In genomic region chr15:43799209-43799944, GRCh38 we compare ENCODE assay signal across 9 cellular contexts. TPM values are rescaled to one million over a fixed set of nuclear protein-coding genes. Genes with fewer than 3 reads are reported as not detected.
A peak's percentile ranks its signal among the peaks of the same experiment; 100 is the strongest.
DNase-seq lines count a peak whose midpoint lies in the region; ATAC-seq, FAIRE-seq and TF ChIP-seq lines count a peak whose summit lies in the region.
"Had no signal": no experiment of that assay in that cellular context is flagged by ENCODE, and none has a peak within 500 bp of the region (broad histone marks: within the 10 kb centered on the region; RNA-seq: fewer than 3 reads in every experiment).

No MANE protein-coding gene starts in this region.

- 86 to 87% methylated on average over 16 of the region's 16 CpGs for WGBS in pancreas, 2 donors

- no peak overlapping the region for H3K4me3 ChIP-seq in pancreas

- in situ Hi-C loops in G401 (cut with HindIII; ENCODE audit: low sequenced_read_pairs) = no loop called here

- intact Hi-C loops in pancreas (cut with DNase I) = no loop called here
- intact Hi-C loops in sciatic nerve (cut with DNase I) = no loop called here

- no peak for TF ChIP-seq CTCF in pancreas (IDR thresholded peaks at IDR 0.05)

- ATAC-seq in pancreas = peak in 3 of 4 donors; percentile 0 to 3 (median 1)
- no peak for ATAC-seq in GM19395 (IDR thresholded peaks at IDR 0.05; ENCODE audit: unreplicated experiment)
- no peak for ATAC-seq in sciatic nerve

- H3K4me1 ChIP-seq in pancreas = peaks cover 11 to 44% (median 16%) of the 10 kb centered on the region in 3 donors

- H3K36me3 ChIP-seq in pancreas = peaks cover 4 to 26% (median 5%) of the 10 kb centered on the region in 3 donors

- no peak for FAIRE-seq in pancreas (lab: Jason Lieb, UNC)
- FAIRE-seq in GM19239 (lab: Jason Lieb, UNC) = no peak

- no peaks in the 10 kb centered on the region for H3K27me3 ChIP-seq in pancreas

- peak overlapping the region; percentile 99 for H3K27ac ChIP-seq in caudate nucleus (ENCODE audit: low read depth, low read length)
- peak overlapping the region in 3 of 4 donors; percentile 60 to 98 (median 98) for H3K27ac ChIP-seq in pancreas

- no peaks in the 10 kb centered on the region for H3K9me3 ChIP-seq in pancreas

- DNase-seq in G401 (ENCODE audit: low spot score) = peak; percentile 10
- DNase-seq in NCI-H2081 treated with DMSO at 0.1 percent for 48 hours (lab: John Stamatoyannopoulos, UW) = peak; percentile 48
- no peak for DNase-seq in caudate nucleus (lab: John Stamatoyannopoulos, UW)
- DNase-seq in pancreas = peak in 1 of 6 donors; percentile 36
- DNase-seq in GM19239 (ENCODE audit: insufficient read length, low spot score) = no peak
- no peak for DNase-seq in T-helper 9 cell
- no peak for DNase-seq in sciatic nerve (ENCODE audit: low spot score)

RNA-seq across cellular contexts. Expression of gene SERINC4, which starts 0.6 kb away (rescaled TPM):
- total RNA-seq in G401 (2014; rRNA removed; shearing (Covaris generic)) = not detected in 2 replicates
- total RNA-seq in pancreas = under 1 TPM in 2 of 6 donors, not detected in 4; 0.14 to 0.22 TPM
- polyA plus RNA-seq in pancreas = under 1 TPM; 0.23 to 0.47 TPM
- total RNA-seq in sciatic nerve = 0.31 TPM
- total RNA-seq: subcutaneous adipose tissue had no signal

RNA-seq across cellular contexts. Expression of gene HYPK, which starts 1.0 kb away (rescaled TPM):
- 2.2 and 2.6 TPM in 2 replicates for total RNA-seq in G401 (2014; rRNA removed; shearing (Covaris generic))
- total RNA-seq in pancreas (1 to 10 TPM; 3.1 to 7.1 (median 5.1) TPM), sciatic nerve (13.6 TPM)
- polyA plus RNA-seq in pancreas = 10 to 100 TPM in 1 of 2 donors, 1 to 10 TPM in 1; 5.0 to 25.6 TPM

RNA-seq across cellular contexts. Expression of gene SERF2, which starts 7.3 kb away (rescaled TPM):
- total RNA-seq in G401 (2014; rRNA removed; shearing (Covaris generic)) = 1,258 and 1,589 TPM in 2 replicates
- 100 to 1,000 TPM; 245 to 540 (median 381) TPM for total RNA-seq in pancreas
- polyA plus RNA-seq in pancreas = 1,000 to 10,000 TPM in 1 of 2 donors, 100 to 1,000 TPM in 1; 943 to 1,722 TPM
- 656 TPM for total RNA-seq in sciatic nerve

RNA-seq across cellular contexts. Expression of gene ELL3, which starts 22.6 kb away (rescaled TPM):
- 44.6 and 51.2 TPM in 2 replicates for total RNA-seq in G401 (2014; rRNA removed; shearing (Covaris generic))
- total RNA-seq in pancreas (1 to 10 TPM; 1.2 to 3.1 (median 2.0) TPM), sciatic nerve (5.6 TPM)
- polyA plus RNA-seq in pancreas = 1 to 10 TPM; 1.9 to 2.1 TPM

RNA-seq across cellular contexts. Expression of gene MFAP1, which starts 25.1 kb away (rescaled TPM):
- total RNA-seq in G401 (2014; rRNA removed; shearing (Covaris generic)) = 11.9 and 12.3 TPM in 2 replicates
- total RNA-seq in pancreas (10 to 100 TPM in 2 of 6 donors, 1 to 10 TPM in 4; 5.2 to 11.9 (median 7.5) TPM), sciatic nerve (17.3 TPM)
- polyA plus RNA-seq in pancreas = 10 to 100 TPM in 1 of 2 donors, 1 to 10 TPM in 1; 5.0 to 10.1 TPM

Comparison
In these comparisons a context has a peak if more than half of its experiments do, and no peak if none do; other contexts are left out.
1. DNase-seq: peak in G401 (single experiment) and NCI-H2081 treated with DMSO at 0.1 percent for 48 hours (single experiment); none in caudate nucleus (0 of 61), GM19239 (single experiment), T-helper 9 cell (single experiment) and sciatic nerve (single experiment).
2. ATAC-seq: peak in pancreas (3 of 4); none in GM19395 (single experiment) and sciatic nerve (single experiment).